Comparison of ENCODE assay signal across 8 cellular contexts in genomic region chr7:37510043-37510634, GRCh38.
DNase-seq lines count a peak whose midpoint lies in the region; ATAC-seq and TF ChIP-seq lines count a peak whose summit lies in the region.

No MANE protein-coding gene starts in this region.

- ATAC-seq in GM19397 (IDR thresholded peaks at IDR 0.05; ENCODE audit: unreplicated experiment) (no peak), GM19324 (IDR thresholded peaks at IDR 0.05; ENCODE audit: low FRiP score, unreplicated experiment) (no peak)

- DNase-seq in stimulated activated CD4-positive, alpha-beta T cell treated with anti-CD3 and anti-CD28 coated beads, Interleukin-15, amount 100 ng/mL, for 24 hours: peak; percentile 35
- DNase-seq in stimulated activated CD4-positive, alpha-beta T cell treated with anti-CD3 and anti-CD28 coated beads, Interleukin-4, amount 100 ng/mL, for 4 hours: no peak
- DNase-seq in colonic mucosa (no peak), osteoblast (ENCODE audit: insufficient read length, low spot score, missing footprints) (no peak), middle frontal gyrus (ENCODE audit: extremely low spot score, low spot score) (no peak)

- H3K79me2 ChIP-seq in OCI-LY1 (ENCODE audit: insufficient read depth, low read length) (no peaks in the 10 kb centered on the region), osteoblast (ENCODE audit: insufficient read depth, low read length) (no peaks in the 10 kb centered on the region)

- H3K9ac ChIP-seq in OCI-LY1 (ENCODE audit: low read length): no peak overlapping the region
- H3K9ac ChIP-seq in colonic mucosa (ENCODE audit: low read depth in 2 of 2, low read length in 2 of 2): no peak overlapping the region

- intact Hi-C loops in colonic mucosa (cut with DNase I): no loop called here

- H3K27ac ChIP-seq in OCI-LY1 (ENCODE audit: low read depth, low read length, poor library complexity, severe bottlenecking) (no peak overlapping the region), colonic mucosa (no peak overlapping the region), osteoblast (ENCODE audit: low read depth, low read length) (no peak overlapping the region)

- H3K4me2 ChIP-seq in OCI-LY1 (ENCODE audit: low read length) (no peak overlapping the region), osteoblast (ENCODE audit: insufficient read depth, low read length) (no peak overlapping the region)

- no peaks in the 10 kb centered on the region for H3F3A ChIP-seq in OCI-LY1 (ENCODE audit: insufficient read depth, low read length)

- H3K4me1 ChIP-seq in OCI-LY1 (ENCODE audit: insufficient read depth, low read length, severe bottlenecking) (no peaks in the 10 kb centered on the region), colonic mucosa (no peaks in the 10 kb centered on the region), osteoblast (ENCODE audit: insufficient read depth, low read length) (no peaks in the 10 kb centered on the region)

- TF ChIP-seq CTCF in OCI-LY1 (IDR thresholded peaks at IDR 0.05; ENCODE audit: low read length) (peak; percentile 95), colonic mucosa (IDR thresholded peaks at IDR 0.05) (peak; percentile 54), osteoblast (IDR thresholded peaks at IDR 0.05; ENCODE audit: extremely low read depth, low read depth, low read length) (peak; percentile 24)

- H3K4me3 ChIP-seq in OCI-LY1 (ENCODE audit: low read depth, low read length, poor library complexity, severe bottlenecking) (no peak overlapping the region), colonic mucosa (no peak overlapping the region), osteoblast (ENCODE audit: insufficient read depth, low read length) (no peak overlapping the region)

- H3K9me2 ChIP-seq in OCI-LY1 (ENCODE audit: low read depth, low read length): no peaks in the 10 kb centered on the region

- H4K20me1 ChIP-seq in OCI-LY1 (ENCODE audit: insufficient read depth, low read length) (no peaks in the 10 kb centered on the region), osteoblast (ENCODE audit: insufficient read depth, low read length) (no peaks in the 10 kb centered on the region)

- H3K9me3 ChIP-seq in OCI-LY1 (ENCODE audit: low read length): no peaks in the 10 kb centered on the region
- H3K9me3 ChIP-seq in colonic mucosa: no peaks in the 10 kb centered on the region
- no peaks in the 10 kb centered on the region for H3K9me3 ChIP-seq in osteoblast (ENCODE audit: low read depth, low read length)

- H3K27me3 ChIP-seq in OCI-LY1 (ENCODE audit: insufficient read depth, low read length) (no peaks in the 10 kb centered on the region), colonic mucosa (no peaks in the 10 kb centered on the region), osteoblast (ENCODE audit: insufficient read depth, low read length) (no peaks in the 10 kb centered on the region)

- H3K36me3 ChIP-seq in OCI-LY1 (ENCODE audit: insufficient read depth, low read length) (no peaks in the 10 kb centered on the region), colonic mucosa (no peaks in the 10 kb centered on the region), osteoblast (ENCODE audit: insufficient read depth, low read length) (no peaks in the 10 kb centered on the region)

- H2AFZ ChIP-seq in OCI-LY1 (ENCODE audit: low read length) (no peak overlapping the region), osteoblast (ENCODE audit: low read length) (no peak overlapping the region)

Comparison
In these comparisons a context has a peak if more than half of its experiments do, and no peak if none do; other contexts are left out.
1. CTCF ChIP-seq: peak in every context shown above with its lines; median percentile 95 in OCI-LY1; 54 in colonic mucosa; 24 in osteoblast.